In the genomic region with DNA sequence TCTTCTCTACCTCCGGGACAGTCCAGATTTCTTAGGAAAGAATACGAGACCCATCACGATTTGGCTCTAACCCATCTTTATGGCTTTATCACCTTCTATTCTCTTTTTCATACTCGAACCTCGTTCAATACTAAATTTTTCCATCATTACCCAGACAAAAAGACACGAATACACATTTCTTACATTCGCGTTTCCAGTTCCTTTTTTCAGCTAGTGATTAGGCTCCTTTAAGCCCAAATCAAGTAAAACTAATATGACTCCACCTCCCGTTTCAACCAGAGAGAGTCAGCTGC, we compare ENCODE assay signal across 1 cellular context.
TF ChIP-seq lines count a peak whose summit lies in the region.

No MANE protein-coding gene starts in this region.

TF ChIP-seq in SK-N-SH, 30 proteins besides CTCF, POLR2A, EP300 and RAD21 (continued from another document):
- TF ChIP-seq, protein P1, sequence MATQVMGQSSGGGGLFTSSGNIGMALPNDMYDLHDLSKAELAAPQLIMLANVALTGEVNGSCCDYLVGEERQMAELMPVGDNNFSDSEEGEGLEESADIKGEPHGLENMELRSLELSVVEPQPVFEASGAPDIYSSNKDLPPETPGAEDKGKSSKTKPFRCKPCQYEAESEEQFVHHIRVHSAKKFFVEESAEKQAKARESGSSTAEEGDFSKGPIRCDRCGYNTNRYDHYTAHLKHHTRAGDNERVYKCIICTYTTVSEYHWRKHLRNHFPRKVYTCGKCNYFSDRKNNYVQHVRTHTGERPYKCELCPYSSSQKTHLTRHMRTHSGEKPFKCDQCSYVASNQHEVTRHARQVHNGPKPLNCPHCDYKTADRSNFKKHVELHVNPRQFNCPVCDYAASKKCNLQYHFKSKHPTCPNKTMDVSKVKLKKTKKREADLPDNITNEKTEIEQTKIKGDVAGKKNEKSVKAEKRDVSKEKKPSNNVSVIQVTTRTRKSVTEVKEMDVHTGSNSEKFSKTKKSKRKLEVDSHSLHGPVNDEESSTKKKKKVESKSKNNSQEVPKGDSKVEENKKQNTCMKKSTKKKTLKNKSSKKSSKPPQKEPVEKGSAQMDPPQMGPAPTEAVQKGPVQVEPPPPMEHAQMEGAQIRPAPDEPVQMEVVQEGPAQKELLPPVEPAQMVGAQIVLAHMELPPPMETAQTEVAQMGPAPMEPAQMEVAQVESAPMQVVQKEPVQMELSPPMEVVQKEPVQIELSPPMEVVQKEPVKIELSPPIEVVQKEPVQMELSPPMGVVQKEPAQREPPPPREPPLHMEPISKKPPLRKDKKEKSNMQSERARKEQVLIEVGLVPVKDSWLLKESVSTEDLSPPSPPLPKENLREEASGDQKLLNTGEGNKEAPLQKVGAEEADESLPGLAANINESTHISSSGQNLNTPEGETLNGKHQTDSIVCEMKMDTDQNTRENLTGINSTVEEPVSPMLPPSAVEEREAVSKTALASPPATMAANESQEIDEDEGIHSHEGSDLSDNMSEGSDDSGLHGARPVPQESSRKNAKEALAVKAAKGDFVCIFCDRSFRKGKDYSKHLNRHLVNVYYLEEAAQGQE (IDR thresholded peaks at IDR 0.05; ENCODE audit: low read depth, low read length), result no peak
- TF ChIP-seq SIN3A (IDR thresholded peaks at IDR 0.05; ENCODE audit: borderline replicate concordance, low read depth, low read length), result no peak
- no peak for TF ChIP-seq JUND (IDR thresholded peaks at IDR 0.05)
